Comparison of ENCODE assay signal across 14 cellular contexts in genomic region chr9:21873540-21874221, GRCh38.
DNase-seq lines count a peak whose midpoint lies in the region; ATAC-seq lines count a peak whose summit lies in the region.
"Had no signal": no experiment of that assay in that cellular context is flagged by ENCODE, and none has a peak within 500 bp of the region (broad histone marks: within the 10 kb centered on the region; RNA-seq: fewer than 3 reads in every experiment).

No MANE protein-coding gene starts in this region.

- peak overlapping the region; percentile 67 for H3K27ac ChIP-seq in epithelial cell of prostate
- no peak overlapping the region for H3K27ac ChIP-seq in mesendoderm (ENCODE audit: low read depth, low read length)
- H3K27ac ChIP-seq: neural progenitor cell, SK-N-MC had no signal

- no peaks in the 10 kb centered on the region for H3K27me3 ChIP-seq in mesendoderm (ENCODE audit: insufficient read depth, low read length, poor library complexity)
- H3K27me3 ChIP-seq: neural progenitor cell had no signal

- H2BK120ac ChIP-seq in mesendoderm (ENCODE audit: low read depth, low read length), result no peak overlapping the region

- no peak overlapping the region for H3K56ac ChIP-seq in mesendoderm (ENCODE audit: low read length)

- no peaks in the 10 kb centered on the region for H3K79me2 ChIP-seq in mesendoderm (ENCODE audit: control insufficient read depth, insufficient read depth, low read length)

- no peak overlapping the region for H3K18ac ChIP-seq in mesendoderm (ENCODE audit: low read length)

- H3K4me2 ChIP-seq in mesendoderm (ENCODE audit: low read length), result no peak overlapping the region
- H3K4me2 ChIP-seq: neural progenitor cell had no signal

- DNase-seq in AG20443 (ENCODE audit: low spot score), result peak; percentile 39
- DNase-seq in NCI-H226, result peak; percentile 73
- no peak for DNase-seq in epithelial cell of prostate (ENCODE audit: low read depth, low spot score)
- peak; percentile 75 for DNase-seq in mesendoderm
- no peak for DNase-seq in NCI-H1092 treated with DMSO at 0.1 percent for 48 hours (lab: John Stamatoyannopoulos, UW)
- DNase-seq in SKM-1 (lab: John Stamatoyannopoulos, UW; ENCODE audit: unreplicated experiment), result no peak
- DNase-seq: activated CD8-positive, alpha-beta T cell treated with anti-CD3 and anti-CD28 coated beads, Interleukin-2, amount 10 ng/mL, durations not matched to agents 7 days and 5 days; H9; NCI-H2171; small intestine had no signal

- H3K4ac ChIP-seq in mesendoderm (ENCODE audit: low read depth, low read length), result no peak overlapping the region

- H2AK5ac ChIP-seq in mesendoderm (ENCODE audit: low read length), result no peak overlapping the region

- no peak overlapping the region for H2BK15ac ChIP-seq in mesendoderm (replicated peaks; ENCODE audit: low read depth)

- no peak overlapping the region for H2BK5ac ChIP-seq in mesendoderm (ENCODE audit: low read length)

- ATAC-seq in GM21390 (IDR thresholded peaks at IDR 0.05; ENCODE audit: unreplicated experiment), result no peak
- no peak for ATAC-seq in GM18909 (IDR thresholded peaks at IDR 0.05; ENCODE audit: poor library complexity, unreplicated experiment)
- ATAC-seq: activated CD8-positive, alpha-beta T cell treated with anti-CD3 and anti-CD28 coated beads, Interleukin-2, amount 10 ng/mL, durations not matched to agents 7 days and 5 days had no signal

- no peaks in the 10 kb centered on the region for H3K4me1 ChIP-seq in mesendoderm (ENCODE audit: control insufficient read depth, low read depth, low read length)
- H3K4me1 ChIP-seq: neural progenitor cell had no signal

- H3K36me3 ChIP-seq in mesendoderm (ENCODE audit: control insufficient read depth, insufficient read depth, low read length), result no peaks in the 10 kb centered on the region
- H3K36me3 ChIP-seq: neural progenitor cell had no signal

- no CpG with 5 or more reads among the region's 6 CpGs for WGBS in mesendoderm (ENCODE audit: extremely low coverage, insufficient coverage, low lambda C conversion rate)

- H3K23ac ChIP-seq in mesendoderm (ENCODE audit: low read length), result no peak overlapping the region

- H4K8ac ChIP-seq in mesendoderm (ENCODE audit: low read depth, low read length), result no peak overlapping the region

- no peak overlapping the region for H3K4me3 ChIP-seq in mesendoderm (ENCODE audit: low read length)
- H3K4me3 ChIP-seq: neural progenitor cell, SK-N-MC had no signal

- H3K9ac ChIP-seq in mesendoderm (ENCODE audit: low read length), result no peak overlapping the region
- H3K9ac ChIP-seq: neural progenitor cell had no signal

- no peaks in the 10 kb centered on the region for H3K79me1 ChIP-seq in mesendoderm (ENCODE audit: low read length)

- H4K5ac ChIP-seq in mesendoderm (ENCODE audit: low read length), result no peak overlapping the region

Comparison
In these comparisons a context has a peak if more than half of its experiments do, and no peak if none do; other contexts are left out.
1. DNase-seq: peak in AG20443 (single experiment), NCI-H226 (single experiment) and mesendoderm (single experiment); none in epithelial cell of prostate (single experiment), NCI-H1092 treated with DMSO at 0.1 percent for 48 hours (single experiment) and SKM-1 (single experiment).